In genomic region chr11:73196576-73196975, GRCh38 we compare ENCODE assay signal across 22 cellular contexts. TPM values are rescaled to one million over a fixed set of nuclear protein-coding genes. Genes with fewer than 3 reads are reported as not detected.
DNase-seq lines count a peak whose midpoint lies in the region; TF ChIP-seq lines count a peak whose summit lies in the region.
"Had no signal": no experiment of that assay in that cellular context is flagged by ENCODE, and none has a peak within 500 bp of the region (broad histone marks: within the 10 kb centered on the region; RNA-seq: fewer than 3 reads in every experiment).

No MANE protein-coding gene starts in this region.

- H3K9me3 ChIP-seq in Peyer's patch = no peaks in the 10 kb centered on the region
- H3K9me3 ChIP-seq: BLaER1, SJCRH30 had no signal

- TF ChIP-seq POLR2A in Peyer's patch (IDR thresholded peaks at IDR 0.05) = no peak

- CTCF ChIA-PET in HEK293T (lab: Yijun Ruan, JAX) = no interaction called here

- no peaks in the 10 kb centered on the region for H3K36me3 ChIP-seq in Peyer's patch
- H3K36me3 ChIP-seq: BLaER1, SJCRH30 had no signal

- H3K27ac ChIP-seq in Peyer's patch = peak overlapping the region in 3 of 4 donors; percentile 79 to 95 (median 91)
- H3K27ac ChIP-seq: BLaER1, SJCRH30 had no signal

- H3K4me3 Mint-ChIP-seq in chondrocyte (ENCODE audit: unreplicated experiment) (no peak overlapping the region), mesothelial cell of epicardium (no peak overlapping the region), type B pancreatic cell (no peak overlapping the region)
- H3K4me3 Mint-ChIP-seq: CD4-positive, alpha-beta memory T cell; GM23338; IgD-negative memory B cell had no signal

- H3K9me3 Mint-ChIP-seq in chondrocyte (ENCODE audit: low read depth) = no peaks in the 10 kb centered on the region
- H3K9me3 Mint-ChIP-seq in mesothelial cell of epicardium = no peaks in the 10 kb centered on the region
- peaks cover 4% of the 10 kb centered on the region for H3K9me3 Mint-ChIP-seq in type B pancreatic cell
- H3K9me3 Mint-ChIP-seq: CD4-positive, alpha-beta memory T cell; GM23338; IgD-negative memory B cell had no signal

- H3K27ac Mint-ChIP-seq in chondrocyte (ENCODE audit: unreplicated experiment) = no peak overlapping the region
- H3K27ac Mint-ChIP-seq in mesothelial cell of epicardium = peak overlapping the region; percentile 31
- H3K27ac Mint-ChIP-seq in type B pancreatic cell = peak overlapping the region; percentile 52
- H3K27ac Mint-ChIP-seq: CD4-positive, alpha-beta memory T cell; GM23338; IgD-negative memory B cell had no signal

- TF ChIP-seq CTCF in Peyer's patch (IDR thresholded peaks at IDR 0.05) (no peak), chondrocyte (IDR thresholded peaks at IDR 0.05) (no peak), mesothelial cell of epicardium (IDR thresholded peaks at IDR 0.05; ENCODE audit: unreplicated experiment) (no peak), type B pancreatic cell (conservative IDR thresholded peaks at IDR 0.05) (no peak)

- H3K27me3 ChIP-seq in Peyer's patch = no peaks in the 10 kb centered on the region
- H3K27me3 ChIP-seq: BLaER1, SJCRH30 had no signal

- no peak overlapping the region for H3K4me3 ChIP-seq in Peyer's patch
- H3K4me3 ChIP-seq: BLaER1, GM23338, SJCRH30 had no signal

- DNase-seq in Peyer's patch (peak in 1 of 3 donors; percentile 13), chondrocyte (ENCODE audit: low spot score) (peak; percentile 22), mesothelial cell of epicardium (ENCODE audit: low spot score in 2 of 2, unreplicated experiment in 2 of 2) (no peak), type B pancreatic cell (ENCODE audit: extremely low spot score, unreplicated experiment) (no peak), ureter (ENCODE audit: low spot score) (no peak), NCI-H1930 (lab: John Stamatoyannopoulos, UW) (no peak), AML-193 (lab: John Stamatoyannopoulos, UW) (no peak), HEK293T (ENCODE audit: extremely low spot score) (no peak)
- DNase-seq: Calu3; CD4-positive, alpha-beta memory T cell; DMS153; HCEC 1CT; NCI-H1694; NCI-H2081 treated with DMSO at 0.1 percent for 48 hours; NCI-H2171 treated with DMSO at 0.1 percent for 48 hours; NCI-H446; NCI-H526; SJCRH30 had no signal

- H3K4me1 Mint-ChIP-seq in chondrocyte (ENCODE audit: low read depth) (no peaks in the 10 kb centered on the region), mesothelial cell of epicardium (peaks cover 42% of the 10 kb centered on the region), type B pancreatic cell (ENCODE audit: unreplicated experiment) (peaks cover 27% of the 10 kb centered on the region)
- H3K4me1 Mint-ChIP-seq: CD4-positive, alpha-beta memory T cell had no signal

- H3K36me3 Mint-ChIP-seq in chondrocyte (ENCODE audit: low read depth) (peaks cover 2% of the 10 kb centered on the region), mesothelial cell of epicardium (no peaks in the 10 kb centered on the region), type B pancreatic cell (no peaks in the 10 kb centered on the region)
- H3K36me3 Mint-ChIP-seq: CD4-positive, alpha-beta memory T cell; IgD-negative memory B cell had no signal

- POLR2A ChIA-PET in HEK293T (lab: Yijun Ruan, JAX) = no interaction called here

- H3K27me3 Mint-ChIP-seq in chondrocyte (ENCODE audit: low read depth) (peaks cover 3% of the 10 kb centered on the region), mesothelial cell of epicardium (ENCODE audit: low read depth) (no peaks in the 10 kb centered on the region), type B pancreatic cell (no peaks in the 10 kb centered on the region)

- peaks cover 0 to 56% (median 1%) of the 10 kb centered on the region in 4 donors for H3K4me1 ChIP-seq in Peyer's patch
- H3K4me1 ChIP-seq: BLaER1 had no signal

TF ChIP-seq in HEK293T, 16 proteins besides CTCF, POLR2A, EP300 and RAD21:
- no peak for TF ChIP-seq ZNF384 (IDR thresholded peaks at IDR 0.05)
- TF ChIP-seq FOXK2 (IDR thresholded peaks at IDR 0.05) = no peak
- no peak for TF ChIP-seq SUZ12 (IDR thresholded peaks at IDR 0.05)
- no peak for TF ChIP-seq HDGF (IDR thresholded peaks at IDR 0.05; ENCODE audit: borderline replicate concordance)
- TF ChIP-seq NFRKB (IDR thresholded peaks at IDR 0.05) = no peak
- TF ChIP-seq L3MBTL2 (conservative IDR thresholded peaks at IDR 0.05) = no peak
- no peak for TF ChIP-seq FOXM1 (IDR thresholded peaks at IDR 0.05; ENCODE audit: borderline replicate concordance)
- no peak for TF ChIP-seq TARDBP (IDR thresholded peaks at IDR 0.05)
- no peak for TF ChIP-seq LEF1 (IDR thresholded peaks at IDR 0.05; ENCODE audit: borderline replicate concordance)
- no peak for TF ChIP-seq BHLHE40 (IDR thresholded peaks at IDR 0.05; ENCODE audit: borderline replicate concordance)

RNA-seq across cellular contexts. Expression of gene P2RY2, which starts 21.5 kb away (rescaled TPM):
- total RNA-seq in Peyer's patch (10 to 100 TPM in 3 of 4 donors, 1 to 10 TPM in 1; 6.6 to 42.7 (median 33.5) TPM), chondrocyte (0.32 TPM in 1 of 3 replicates, not detected in the others), mesothelial cell of epicardium (4.0 to 4.5 TPM (median 4.5 TPM) in 3 replicates), type B pancreatic cell (ENCODE audit: low replicate concordance) (12.1 and 25.3 TPM in 2 replicates), ureter (20.2 TPM)
- total RNA-seq: CD4-positive, alpha-beta memory T cell; G401; SJCRH30 had no signal

RNA-seq across cellular contexts. Expression of gene FCHSD2, which starts 54.5 kb away (rescaled TPM):
- total RNA-seq in Peyer's patch = 10 to 100 TPM in 3 of 4 donors, 1 to 10 TPM in 1; 6.7 to 95.7 (median 10.2) TPM
- total RNA-seq in chondrocyte = 38.7 to 69.5 TPM (median 66.8 TPM) in 3 replicates
- total RNA-seq in mesothelial cell of epicardium = 29.4 to 33.8 TPM (median 33.2 TPM) in 3 replicates
- total RNA-seq in type B pancreatic cell (ENCODE audit: low replicate concordance) = 30.8 and 32.0 TPM in 2 replicates
- 42.5 TPM for total RNA-seq in ureter
